7 cellular contexts compared by ENCODE assay signal in the genomic region with DNA sequence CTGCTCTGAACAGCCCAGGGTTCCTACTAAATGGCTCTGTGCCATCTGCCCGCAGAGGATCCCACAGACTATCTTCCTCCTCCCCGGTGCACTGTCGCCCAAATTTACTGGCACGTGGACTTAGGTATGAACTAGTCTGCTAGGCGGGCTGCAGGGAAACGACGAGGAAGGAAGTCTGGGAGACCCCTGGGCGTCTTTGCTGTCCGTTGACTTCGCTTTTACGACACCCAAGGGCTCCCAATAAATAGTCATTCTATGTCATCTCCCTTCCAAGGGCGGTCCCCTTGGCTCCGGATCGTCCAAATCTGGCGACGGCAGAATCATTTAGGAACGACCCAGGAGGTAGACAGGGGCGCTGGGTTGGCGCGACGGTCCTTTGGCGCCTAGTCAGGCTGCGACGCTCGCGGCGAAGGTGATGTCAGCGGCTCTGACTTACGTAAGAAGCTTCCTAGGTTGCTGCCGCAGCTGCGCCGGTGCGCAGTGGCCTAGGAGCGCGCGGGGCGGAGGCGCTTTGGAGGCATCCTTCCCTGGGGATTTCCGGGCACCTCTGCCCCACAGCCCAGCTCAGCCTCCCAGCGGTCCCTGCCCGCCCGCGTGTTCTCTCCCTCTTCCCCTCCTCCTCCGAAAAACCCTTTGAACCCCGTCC. TPM values are rescaled to one million over a fixed set of nuclear protein-coding genes. Genes with fewer than 3 reads are reported as not detected.
DNase-seq lines count a peak whose midpoint lies in the region; ATAC-seq and TF ChIP-seq lines count a peak whose summit lies in the region.

No MANE protein-coding gene starts in this region.

- intact Hi-C loops in HCT116 (cut with micrococcal nuclease), result loop anchor here (5.0 to 10.0 kb wide), 3 partner anchors 35 to 315 kb away; no protein-coding TSS in a partner anchor

- H3K9ac ChIP-seq in HCT116 (ENCODE audit: low read length) (peak overlapping the region; percentile 64), endodermal cell (ENCODE audit: extremely low read depth, low read length, poor library complexity, severe bottlenecking) (peak overlapping the region; percentile 11), neural cell (ENCODE audit: low read length) (peak overlapping the region; percentile 48)

- POLR2A ChIA-PET in HCT116 (lab: Charles Lee), result no interaction called here
- POLR2A ChIA-PET in naive thymus-derived CD8-positive, alpha-beta T cell (lab: Charles Lee), result no interaction called here

- peak overlapping the region; percentile 65 for H3K4me3 Mint-ChIP-seq in endodermal cell
- peak overlapping the region in 3 of 10 donors; percentile 14 to 36 (median 23) for H3K4me3 Mint-ChIP-seq in naive thymus-derived CD8-positive, alpha-beta T cell

- no peak overlapping the region for H3K27ac Mint-ChIP-seq in endodermal cell
- H3K27ac Mint-ChIP-seq in naive thymus-derived CD8-positive, alpha-beta T cell, result no peak overlapping the region

- H3K36me3 ChIP-seq in HCT116 (ENCODE audit: control insufficient read depth in 1 of 2, insufficient read depth in 2 of 2, low read length in 2 of 2), result no peaks in the 10 kb centered on the region
- H3K36me3 ChIP-seq in endodermal cell (ENCODE audit: control insufficient read depth, insufficient read depth, low read length), result no peaks in the 10 kb centered on the region
- no peaks in the 10 kb centered on the region for H3K36me3 ChIP-seq in neural cell (ENCODE audit: insufficient read depth, low read length)

- H3K9me2 ChIP-seq in HCT116 (ENCODE audit: insufficient read depth) (no peaks in the 10 kb centered on the region), neural cell (ENCODE audit: insufficient read depth, low read length) (no peaks in the 10 kb centered on the region)

- no peaks in the 10 kb centered on the region for H3K27me3 ChIP-seq in HCT116 (ENCODE audit: insufficient read depth, low read length)
- H3K27me3 ChIP-seq in endodermal cell (ENCODE audit: control insufficient read depth, insufficient read depth, low read length, poor library complexity, severe bottlenecking), result peaks cover 25% of the 10 kb centered on the region
- H3K27me3 ChIP-seq in neural cell (ENCODE audit: insufficient read depth, low read depth, low read length), result peaks cover 22% of the 10 kb centered on the region

- H2AFZ ChIP-seq in HCT116 (ENCODE audit: low read depth, low read length, poor library complexity, severe bottlenecking), result peak overlapping the region; percentile 16
- H2AFZ ChIP-seq in neural cell (ENCODE audit: low read depth, low read length), result no peak overlapping the region

- H3K27me3 Mint-ChIP-seq in endodermal cell (ENCODE audit: insufficient read depth), result peaks cover 47% of the 10 kb centered on the region
- peaks cover 11 to 49% (median 26%) of the 10 kb centered on the region in 5 donors for H3K27me3 Mint-ChIP-seq in naive thymus-derived CD8-positive, alpha-beta T cell

- peaks cover 3% of the 10 kb centered on the region for H3K4me1 Mint-ChIP-seq in endodermal cell
- no peaks in the 10 kb centered on the region for H3K4me1 Mint-ChIP-seq in naive thymus-derived CD8-positive, alpha-beta T cell

- H3K4me3 ChIP-seq in HCT116 (replicated peaks in 1 of 2; ENCODE audit: low read depth in 1 of 2, low read length in 2 of 2) (peak overlapping the region; percentile 62 to 65), endodermal cell (ENCODE audit: low read length) (peak overlapping the region; percentile 82), neural cell (ENCODE audit: low read length) (peak overlapping the region; percentile 74)

- peaks cover 6% of the 10 kb centered on the region for H3K36me3 Mint-ChIP-seq in endodermal cell (ENCODE audit: low read depth)
- H3K36me3 Mint-ChIP-seq in naive thymus-derived CD8-positive, alpha-beta T cell, result peaks cover 0 to 8% (median 2%) of the 10 kb centered on the region in 3 donors

- CTCF ChIA-PET in HCT116 (lab: Charles Lee), result interaction anchor here (1.6 kb wide), 1 partner anchor 214 kb away, joined by 3 read pairs; no protein-coding TSS in a partner anchor

- BruUV-seq in HCT116 (replicated peaks; lab: Mats Ljungman, UMichigan), result no TSS peak

- H3K9me3 ChIP-seq in HCT116 (ENCODE audit: control insufficient read depth in 1 of 2, insufficient read depth in 1 of 2, low read depth in 1 of 2, low read length in 2 of 2), result no peaks in the 10 kb centered on the region
- peaks cover 6% of the 10 kb centered on the region for H3K9me3 ChIP-seq in endodermal cell (ENCODE audit: control insufficient read depth, low read length)
- no peaks in the 10 kb centered on the region for H3K9me3 ChIP-seq in neural cell (ENCODE audit: low read length)

- TF ChIP-seq EP300 in neural cell (conservative IDR thresholded peaks at IDR 0.05; ENCODE audit: poor library complexity, severe bottlenecking), result no peak

- TF ChIP-seq POLR2A in HCT116 (IDR thresholded peaks at IDR 0.05; ENCODE audit: borderline replicate concordance, extremely low read depth, insufficient read depth, insufficient read length) (no peak), GM18505 (IDR thresholded peaks at IDR 0.05; ENCODE audit: borderline replicate concordance, extremely low read depth, insufficient read depth, insufficient read length) (no peak)

- H3K4me2 ChIP-seq in HCT116 (ENCODE audit: low read length), result peak overlapping the region; percentile 89
- peak overlapping the region; percentile 6 for H3K4me2 ChIP-seq in neural cell (ENCODE audit: low read length)

- WGBS in endodermal cell (ENCODE audit: insufficient coverage in 1 of 2, insufficient read length in 1 of 2), 2 experiments, result 0 to 2% methylated on average over 6 to 45 of the region's 45 CpGs

- TF ChIP-seq RAD21 in HCT116 (IDR thresholded peaks at IDR 0.05; ENCODE audit: low read depth) (no peak), neural cell (conservative IDR thresholded peaks at IDR 0.05) (no peak)

- TF ChIP-seq CTCF in HCT116 (IDR thresholded peaks at IDR 0.05 in 2 of 3, conservative IDR thresholded peaks at IDR 0.05 in 1 of 3; ENCODE audit: borderline replicate concordance in 1 of 3, insufficient read depth in 1 of 3, low read depth in 2 of 3, low read length in 2 of 3) (no peak), endodermal cell (conservative IDR thresholded peaks at IDR 0.05) (no peak), neural cell (IDR thresholded peaks at IDR 0.05; ENCODE audit: poor library complexity, severe bottlenecking) (no peak)

- DNase-seq in HCT116 (ENCODE audit: low read depth, low spot score) (peak; percentile 40), NCI-H526 treated with DMSO at 0.1 percent for 48 hours (lab: John Stamatoyannopoulos, UW) (peak; percentile 56), endodermal cell (peak; percentile 68)
- no peak for DNase-seq in naive thymus-derived CD8-positive, alpha-beta T cell

- RAD21 ChIA-PET in HCT116 (lab: Charles Lee; ENCODE audit: low non-redundant PET in 1 of 2, low total read pairs in 2 of 2, uncharacterized antibody in 2 of 2, unreplicated experiment in 2 of 2), result no interaction called here

- H3K27ac ChIP-seq in HCT116 (ENCODE audit: low read depth, low read length) (peak overlapping the region; percentile 55), endodermal cell (ENCODE audit: low read depth, low read length) (no peak overlapping the region), neural cell (ENCODE audit: low read length) (no peak overlapping the region)

- H3K4me1 ChIP-seq in HCT116 (ENCODE audit: control insufficient read depth in 1 of 2, insufficient read depth in 2 of 2, low read length in 2 of 2) (peaks cover 2 to 16% of the 10 kb centered on the region in 2 experiments; a peak in 2 of 4 replicates), endodermal cell (ENCODE audit: control insufficient read depth, insufficient read depth, low read length) (no peaks in the 10 kb centered on the region)

- H3K9me3 Mint-ChIP-seq in endodermal cell, result peaks cover 15% of the 10 kb centered on the region
- H3K9me3 Mint-ChIP-seq in naive thymus-derived CD8-positive, alpha-beta T cell, result peaks cover 0 to 22% (median 6%) of the 10 kb centered on the region in 9 donors

- H3K79me2 ChIP-seq in HCT116 (ENCODE audit: insufficient read depth, low read length) (peaks cover 7% of the 10 kb centered on the region; the same call in 1 of the 2 replicates), neural cell (replicated peaks; ENCODE audit: insufficient read depth, low read length) (no peaks in the 10 kb centered on the region)

- peak; percentile 62 for ATAC-seq in HCT116
- ATAC-seq in naive thymus-derived CD8-positive, alpha-beta T cell, result no peak
- ATAC-seq in GM18505 (IDR thresholded peaks at IDR 0.05; ENCODE audit: unreplicated experiment), result no peak
- ATAC-seq in HG02759 (IDR thresholded peaks at IDR 0.05; ENCODE audit: unreplicated experiment), result no peak

- H4K20me1 ChIP-seq in HCT116 (ENCODE audit: insufficient read depth) (no peaks in the 10 kb centered on the region), neural cell (ENCODE audit: insufficient read depth) (no peaks in the 10 kb centered on the region)

- H3F3A ChIP-seq in neural cell (ENCODE audit: insufficient read depth, low read length, poor library complexity, severe bottlenecking), result no peaks in the 10 kb centered on the region

TF ChIP-seq in HCT116, 20 proteins besides CTCF, POLR2A, EP300 and RAD21 (continues in another document):
- TF ChIP-seq CEBPB (IDR thresholded peaks at IDR 0.05; ENCODE audit: low read depth) (no peak), SP1 (IDR thresholded peaks at IDR 0.05; ENCODE audit: low read depth) (no peak), POLR2AphosphoS5 (IDR thresholded peaks at IDR 0.05; ENCODE audit: low read depth, low read length) (no peak)

RNA-seq across cellular contexts. Expression of a gene that starts 2.2 kb away (rescaled TPM):
- total RNA-seq in HCT116 (2021; ENCODE audit: unreplicated experiment), result 5.7 TPM
- 1.6 and 2.3 TPM in 2 replicates for polyA plus RNA-seq in HCT116 (2012)
- total RNA-seq in endodermal cell, result 1 to 10 TPM; 6.0 to 7.3 TPM
- 6.5 TPM for polyA plus RNA-seq in endodermal cell (2013, experiment 1 of 2)
- 6.1 TPM for polyA plus RNA-seq in endodermal cell (2013, experiment 2 of 2)
- polyA plus RNA-seq in neural cell, result 1.1 and 1.9 TPM in 2 replicates
- polyA minus RNA-seq in neural cell, result 6.1 and 9.4 TPM in 2 replicates
- total RNA-seq in naive thymus-derived CD8-positive, alpha-beta T cell, result not detected
- 1 to 10 TPM in 1 of 3 donors, not detected in 2; 1.0 TPM for polyA plus RNA-seq in naive thymus-derived CD8-positive, alpha-beta T cell

Comparison
In these comparisons a context has a peak if more than half of its experiments do, and no peak if none do; other contexts are left out.
1. DNase-seq: peak in HCT116 (single experiment), NCI-H526 treated with DMSO at 0.1 percent for 48 hours (single experiment) and endodermal cell (single experiment); none in naive thymus-derived CD8-positive, alpha-beta T cell (0 of 10).
2. H3K9ac ChIP-seq: peak in every context shown above with its lines; median percentile 64 in HCT116; 48 in neural cell; 11 in endodermal cell.
3. Peak in every context shown above with its lines, with median percentiles within 50 percentile points of each other: H3K4me3 ChIP-seq.